In genomic region chr6:1391692-1392309, GRCh38 we compare ENCODE assay signal across 14 cellular contexts. TPM values are rescaled to one million over a fixed set of nuclear protein-coding genes. Genes with fewer than 3 reads are reported as not detected.
DNase-seq lines count a peak whose midpoint lies in the region; ATAC-seq, FAIRE-seq and TF ChIP-seq lines count a peak whose summit lies in the region.
"Had no signal": no experiment of that assay in that cellular context is flagged by ENCODE, and none has a peak within 500 bp of the region (broad histone marks: within the 10 kb centered on the region; RNA-seq: fewer than 3 reads in every experiment).

No MANE protein-coding gene starts in this region.

- no peaks in the 10 kb centered on the region for H3K36me3 ChIP-seq in naive thymus-derived CD4-positive, alpha-beta T cell (ENCODE audit: control insufficient read depth in 2 of 3, insufficient read depth in 3 of 3, low read length in 3 of 3)
- H3K36me3 ChIP-seq: uterus had no signal

- TF ChIP-seq CTCF in A549 (IDR thresholded peaks at IDR 0.05) (no peak), endothelial cell (IDR thresholded peaks at IDR 0.05; ENCODE audit: unreplicated experiment) (no peak), CD14-positive monocyte (IDR thresholded peaks at IDR 0.05) (no peak)

- H3K9me3 Mint-ChIP-seq in endothelial cell (ENCODE audit: unreplicated experiment), result no peaks in the 10 kb centered on the region
- H3K9me3 Mint-ChIP-seq in naive thymus-derived CD4-positive, alpha-beta T cell, result no peaks in the 10 kb centered on the region
- peaks cover 0 to 24% (median 15%) of the 10 kb centered on the region in 7 donors for H3K9me3 Mint-ChIP-seq in CD14-positive monocyte
- no peaks in the 10 kb centered on the region for H3K9me3 Mint-ChIP-seq in activated T-cell treated with anti-CD3 and anti-CD28 coated beads, Interleukin-2, amount 50 U/mL, for 4 hours

- H3K27me3 Mint-ChIP-seq in endothelial cell (ENCODE audit: unreplicated experiment), result peaks cover 51% of the 10 kb centered on the region
- H3K27me3 Mint-ChIP-seq in naive thymus-derived CD4-positive, alpha-beta T cell, result peaks cover 67 to 81% (median 75%) of the 10 kb centered on the region in 5 donors
- H3K27me3 Mint-ChIP-seq in CD14-positive monocyte (ENCODE audit: low read depth in 3 of 3), result peaks cover 82 to 94% (median 88%) of the 10 kb centered on the region in 3 donors
- H3K27me3 Mint-ChIP-seq in activated T-cell treated with anti-CD3 and anti-CD28 coated beads, Interleukin-2, amount 50 U/mL, for 4 hours (ENCODE audit: low read depth), result peaks cover 74% of the 10 kb centered on the region

- H3K4me3 Mint-ChIP-seq in endothelial cell (ENCODE audit: unreplicated experiment) (peak overlapping the region; percentile 54), CD14-positive monocyte (peak overlapping the region in 1 of 2 donors; percentile 81)
- peak overlapping the region in 8 of 10 donors; percentile 20 to 84 (median 46) for H3K4me3 Mint-ChIP-seq in naive thymus-derived CD4-positive, alpha-beta T cell
- H3K4me3 Mint-ChIP-seq in activated T-cell treated with anti-CD3 and anti-CD28 coated beads, Interleukin-2, amount 50 U/mL, for 4 hours, result no peak overlapping the region

- no peak for DNase-seq in A549 (ENCODE audit: low read depth in 1 of 2, low spot score in 1 of 2)
- peak; percentile 41 for DNase-seq in HCEC 1CT
- no peak for DNase-seq in endothelial cell (ENCODE audit: low spot score)
- DNase-seq in naive thymus-derived CD4-positive, alpha-beta T cell, result no peak
- no peak for DNase-seq in NCI-H146 treated with DMSO at 0.1 percent for 48 hours (lab: John Stamatoyannopoulos, UW; ENCODE audit: unreplicated experiment)
- no peak for DNase-seq in CD14-positive monocyte (ENCODE audit: low spot score)
- DNase-seq in NCI-H1417 (lab: John Stamatoyannopoulos, UW), result no peak
- no peak for DNase-seq in activated T-cell treated with anti-CD3 and anti-CD28 coated beads, Interleukin-2, amount 50 U/mL, for 4 hours
- DNase-seq: activated CD8-positive, alpha-beta memory T cell treated with anti-CD3 and anti-CD28 coated beads, Interleukin-2, amount 50 U/mL, for 4 hours; NCI-H510A treated with DMSO at 0.1 percent for 48 hours; Right ventricle myocardium superior; uterus had no signal

- H3K4me2 ChIP-seq in A549, result peak overlapping the region; percentile 88

- FAIRE-seq in A549 (lab: Jason Lieb, UNC), result no peak
- FAIRE-seq: endometrium had no signal

- H3K36me3 Mint-ChIP-seq in endothelial cell (ENCODE audit: low read depth, unreplicated experiment) (no peaks in the 10 kb centered on the region), CD14-positive monocyte (peaks cover 2 to 6% of the 10 kb centered on the region in 2 donors)
- peaks cover 0 to 1% (median 0%) of the 10 kb centered on the region in 5 donors for H3K36me3 Mint-ChIP-seq in naive thymus-derived CD4-positive, alpha-beta T cell
- H3K36me3 Mint-ChIP-seq in activated T-cell treated with anti-CD3 and anti-CD28 coated beads, Interleukin-2, amount 50 U/mL, for 4 hours (ENCODE audit: insufficient read depth), result no peaks in the 10 kb centered on the region

- POLR2A ChIA-PET in A549 (lab: Yijun Ruan, JAX), result no interaction called here
- POLR2A ChIA-PET in naive thymus-derived CD4-positive, alpha-beta T cell (lab: Charles Lee), result no interaction called here

- H3K27ac Mint-ChIP-seq in endothelial cell (ENCODE audit: unreplicated experiment) (no peak overlapping the region), CD14-positive monocyte (no peak overlapping the region)
- H3K27ac Mint-ChIP-seq in naive thymus-derived CD4-positive, alpha-beta T cell, result peak overlapping the region in 1 of 9 donors; percentile 7

- H3K4me3 ChIP-seq in A549, result peak overlapping the region; percentile 85
- H3K4me3 ChIP-seq in naive thymus-derived CD4-positive, alpha-beta T cell (ENCODE audit: low read length), result no peak overlapping the region
- H3K4me3 ChIP-seq: uterus had no signal

- peaks cover 0 to 27% of the 10 kb centered on the region in 2 donors for H3K27me3 ChIP-seq in naive thymus-derived CD4-positive, alpha-beta T cell (ENCODE audit: control insufficient read depth in 2 of 2, insufficient read depth in 2 of 2, low read length in 2 of 2)

- CTCF ChIA-PET in A549 (lab: Yijun Ruan, JAX), result interaction anchor here (1.3 to 2.4 kb wide), 5 partner anchors 10 to 122 kb away, joined by 3 to 16 read pairs (median 4); no protein-coding TSS in a partner anchor
- CTCF ChIA-PET in naive thymus-derived CD4-positive, alpha-beta T cell (lab: Charles Lee), result no interaction called here

- peaks cover 17% of the 10 kb centered on the region; the same call in 2 of the 3 replicates for H3K4me1 ChIP-seq in A549
- no peaks in the 10 kb centered on the region for H3K4me1 ChIP-seq in naive thymus-derived CD4-positive, alpha-beta T cell (ENCODE audit: control insufficient read depth in 2 of 2, insufficient read depth in 2 of 2, low read length in 2 of 2)

- intact Hi-C loops in naive thymus-derived CD4-positive, alpha-beta T cell (cut with micrococcal nuclease), result loop anchor here in 1 of 2 donors (2.0 to 10.0 kb wide), 2 partner anchors 77 to 667 kb away; no protein-coding TSS in a partner anchor
- intact Hi-C loops in CD14-positive monocyte (cut with micrococcal nuclease), result loop anchor here (10.0 kb wide), 2 partner anchors 597 to 797 kb away; no protein-coding TSS in a partner anchor

- ATAC-seq in A549, result no peak
- no peak for ATAC-seq in naive thymus-derived CD4-positive, alpha-beta T cell
- ATAC-seq in activated T-cell treated with anti-CD3 and anti-CD28 coated beads, Interleukin-2, amount 50 U/mL, for 4 hours, result no peak

- no peak for TF ChIP-seq RAD21 in A549 (conservative IDR thresholded peaks at IDR 0.05 in 1 of 2, IDR thresholded peaks at IDR 0.05 in 1 of 2)

- peak overlapping the region in 1 of 2 experiments; percentile 93; a peak in 4 of 6 replicates for H3K27ac ChIP-seq in A549
- H3K27ac ChIP-seq in naive thymus-derived CD4-positive, alpha-beta T cell (ENCODE audit: low read depth, low read length), result no peak overlapping the region
- H3K27ac ChIP-seq: uterus had no signal

- no peak for TF ChIP-seq EP300 in A549 (IDR thresholded peaks at IDR 0.05)

- TF ChIP-seq POLR2A in A549 (IDR thresholded peaks at IDR 0.05; ENCODE audit: low read length), result no peak

- H3K9me3 ChIP-seq in A549, result no peaks in the 10 kb centered on the region
- no peaks in the 10 kb centered on the region for H3K9me3 ChIP-seq in naive thymus-derived CD4-positive, alpha-beta T cell (ENCODE audit: control insufficient read depth in 2 of 3, low read length in 3 of 3)
- H3K9me3 ChIP-seq: uterus had no signal

- 79% methylated on average over 11 of the region's 12 CpGs for WGBS in A549 (ENCODE audit: missing lambda C conversion rate)

- H3K4me1 Mint-ChIP-seq in endothelial cell (ENCODE audit: unreplicated experiment) (peaks cover 23% of the 10 kb centered on the region), CD14-positive monocyte (peaks cover 23% of the 10 kb centered on the region)
- H3K4me1 Mint-ChIP-seq in naive thymus-derived CD4-positive, alpha-beta T cell, result peaks cover 12 to 47% (median 24%) of the 10 kb centered on the region in 7 donors
- H3K4me1 Mint-ChIP-seq in activated T-cell treated with anti-CD3 and anti-CD28 coated beads, Interleukin-2, amount 50 U/mL, for 4 hours (ENCODE audit: low read depth), result peaks cover 17% of the 10 kb centered on the region

TF ChIP-seq in A549, 52 proteins besides CTCF, POLR2A, EP300 and RAD21 (continues in another document):
- TF ChIP-seq NFE2L2 (conservative IDR thresholded peaks at IDR 0.05; ENCODE audit: low read length) (no peak), CBX2 (IDR thresholded peaks at IDR 0.05; ENCODE audit: borderline replicate concordance, low read depth) (no peak), NPAS2 (CRISPR knock-in tag; IDR thresholded peaks at IDR 0.05; ENCODE audit: borderline replicate concordance) (no peak), KDM5A (IDR thresholded peaks at IDR 0.05) (no peak), MYC (IDR thresholded peaks at IDR 0.05; ENCODE audit: borderline replicate concordance, low read length) (no peak), FOSL2 (IDR thresholded peaks at IDR 0.05) (no peak), FOSL2 (CRISPR knock-in tag; IDR thresholded peaks at IDR 0.05) (no peak), REST (IDR thresholded peaks at IDR 0.05) (no peak), POLR2AphosphoS2 (conservative IDR thresholded peaks at IDR 0.05; ENCODE audit: low read length) (no peak)

RNA-seq across cellular contexts. Expression of gene FOXF2, which starts 2.4 kb away (rescaled TPM):
- polyA plus RNA-seq in A549 (2011; rRNA removed) (6.6 and 8.3 TPM in 2 replicates), A549 (2017; fragmentation: RNase III; extraction: RNeasy Plus Mini Kit Qiagen cat#74134 plus additional on column Dnase treatment) (12.3 to 12.4 TPM (median 12.3 TPM) in 3 replicates), CD14-positive monocyte (not detected)
- polyA plus RNA-seq in A549 (2012; cell fraction: cytosol; rRNA removed), result 10.3 and 14.6 TPM in 2 replicates
- polyA plus RNA-seq in A549 (2012; cell fraction: nucleus; rRNA removed), result 7.1 and 10.1 TPM in 2 replicates
- polyA minus RNA-seq in A549 (2011; rRNA and poly(A)+ RNA removed), result 5.3 and 6.5 TPM in 2 replicates
- not detected for total RNA-seq in endothelial cell (ENCODE audit: unreplicated experiment)
- total RNA-seq in naive thymus-derived CD4-positive, alpha-beta T cell, result not detected
- polyA plus RNA-seq in naive thymus-derived CD4-positive, alpha-beta T cell, result not detected
- total RNA-seq in activated T-cell treated with anti-CD3 and anti-CD28 coated beads, Interleukin-2, amount 50 U/mL, for 4 hours, result under 1 TPM in 1 of 3 donors, not detected in 2; 0.08 TPM
- total RNA-seq: G401, uterus had no signal
